Comparison of ENCODE assay signal across 8 cellular contexts in genomic region chr12:50517456-50518048, GRCh38. TPM values are rescaled to one million over a fixed set of nuclear protein-coding genes. Genes with fewer than 3 reads are reported as not detected.
DNase-seq lines count a peak whose midpoint lies in the region; ATAC-seq and TF ChIP-seq lines count a peak whose summit lies in the region.

No MANE protein-coding gene starts in this region.

- peak overlapping the region; percentile 71; the same call in 1 of the 2 replicates for H3K27ac ChIP-seq in MM.1S (ENCODE audit: low read length)
- peak overlapping the region; percentile 56 for H3K27ac ChIP-seq in duodenal mucosa (ENCODE audit: low read depth, low read length)

- peaks cover 41% of the 10 kb centered on the region for H3K4me1 ChIP-seq in MM.1S (ENCODE audit: low read length)
- H3K4me1 ChIP-seq in duodenal mucosa (ENCODE audit: control insufficient read depth in 1 of 2, insufficient read depth in 2 of 2, low read length in 2 of 2): peaks cover 17 to 27% of the 10 kb centered on the region in 2 donors

- H3K9me3 ChIP-seq in MM.1S (replicated peaks; ENCODE audit: insufficient read depth, low read length): no peaks in the 10 kb centered on the region
- H3K9me3 ChIP-seq in duodenal mucosa (ENCODE audit: control insufficient read depth in 1 of 2, low read length in 2 of 2): no peaks in the 10 kb centered on the region

- peak; percentile 52 for ATAC-seq in GM21737 (IDR thresholded peaks at IDR 0.05; ENCODE audit: unreplicated experiment)

- H3K9ac ChIP-seq in MM.1S (ENCODE audit: low read length): peak overlapping the region; percentile 14; the same call in 1 of the 2 replicates
- H3K9ac ChIP-seq in duodenal mucosa (ENCODE audit: low read depth in 1 of 2, low read length in 2 of 2): peak overlapping the region in 1 of 2 donors; percentile 35

- CTCF ChIA-PET in GM10248 (lab: Yijun Ruan, JAX): interaction anchor here (0.7 to 7.2 kb wide), 7 partner anchors 10 to 121 kb away, joined by 3 to 75 read pairs (median 3); partner anchors contain the start of gene DIP2B

- DNase-seq in GM10248 (ENCODE audit: extremely low spot score) (peak; percentile 68), MM.1S (peak; percentile 54), pulmonary artery endothelial cell (ENCODE audit: low read depth, low spot score) (peak; percentile 37), DMS79 (lab: John Stamatoyannopoulos, UW) (no peak), A172 (ENCODE audit: low spot score) (no peak)
- no peak for DNase-seq in activated CD4-positive, CD25-positive, alpha-beta regulatory T cell treated with anti-CD3 and anti-CD28 coated beads, Interleukin-2, amount 50 U/mL, for 72 hours

- H3K79me2 ChIP-seq in MM.1S (ENCODE audit: low read length): peaks cover 76% of the 10 kb centered on the region

- H3K4me3 ChIP-seq in MM.1S (ENCODE audit: low read length): 0 out of 2 replicates have a peak overlapping the region, but pooled peaks have one; percentile 28
- H3K4me3 ChIP-seq in duodenal mucosa (ENCODE audit: low read depth in 1 of 2, low read length in 2 of 2): peak overlapping the region in 1 of 2 donors; percentile 30

- POLR2A ChIA-PET in GM10248 (lab: Yijun Ruan, JAX): no interaction called here

- peak overlapping the region; percentile 58 for H3K4me2 ChIP-seq in MM.1S (ENCODE audit: low read depth, low read length)

- H3K27me3 ChIP-seq in MM.1S (replicated peaks; ENCODE audit: insufficient read depth, low read length) (no peaks in the 10 kb centered on the region), duodenal mucosa (ENCODE audit: control insufficient read depth in 1 of 2, insufficient read depth in 2 of 2, low read length in 2 of 2) (no peaks in the 10 kb centered on the region)

- H3K36me3 ChIP-seq in MM.1S (replicated peaks; ENCODE audit: insufficient read depth, low read length): no peaks in the 10 kb centered on the region; the same call in 1 of the 2 replicates
- no peaks in the 10 kb centered on the region for H3K36me3 ChIP-seq in duodenal mucosa (ENCODE audit: control insufficient read depth in 1 of 2, insufficient read depth in 2 of 2, low read length in 2 of 2)

- H2AFZ ChIP-seq in MM.1S (ENCODE audit: low read length): peak overlapping the region; percentile 22; the same call in 1 of the 2 replicates

- no peak for TF ChIP-seq CTCF in GM10248 (IDR thresholded peaks at IDR 0.05; ENCODE audit: control extremely low read depth, extremely low read depth, low read depth, missing control alignments)
- no peak for TF ChIP-seq CTCF in MM.1S (IDR thresholded peaks at IDR 0.05; ENCODE audit: low read length)

- no peaks in the 10 kb centered on the region; the same call in 1 of the 2 replicates for H4K20me1 ChIP-seq in MM.1S (ENCODE audit: insufficient read depth, low read length)

- peaks cover 21% of the 10 kb centered on the region for H3F3A ChIP-seq in MM.1S (ENCODE audit: insufficient read depth, low read length)

- no peaks in the 10 kb centered on the region for H3K9me2 ChIP-seq in MM.1S (replicated peaks; ENCODE audit: insufficient read depth, low read length)

RNA-seq across cellular contexts. Expression of gene DIP2B, which starts 12.8 kb away (rescaled TPM):
- 29.6 and 37.5 TPM in 2 replicates for total RNA-seq in pulmonary artery endothelial cell
- 23.1 and 25.0 TPM in 2 replicates for total RNA-seq in A172 (2014; rRNA removed; shearing (Covaris generic))

Comparison
In these comparisons a context has a peak if more than half of its experiments do, and no peak if none do; other contexts are left out.
1. DNase-seq: peak in GM10248 (single experiment), MM.1S (single experiment) and pulmonary artery endothelial cell (single experiment); none in DMS79 (single experiment), A172 (single experiment) and activated CD4-positive, CD25-positive, alpha-beta regulatory T cell treated with anti-CD3 and anti-CD28 coated beads, Interleukin-2, amount 50 U/mL, for 72 hours (single experiment).